In the genomic region with DNA sequence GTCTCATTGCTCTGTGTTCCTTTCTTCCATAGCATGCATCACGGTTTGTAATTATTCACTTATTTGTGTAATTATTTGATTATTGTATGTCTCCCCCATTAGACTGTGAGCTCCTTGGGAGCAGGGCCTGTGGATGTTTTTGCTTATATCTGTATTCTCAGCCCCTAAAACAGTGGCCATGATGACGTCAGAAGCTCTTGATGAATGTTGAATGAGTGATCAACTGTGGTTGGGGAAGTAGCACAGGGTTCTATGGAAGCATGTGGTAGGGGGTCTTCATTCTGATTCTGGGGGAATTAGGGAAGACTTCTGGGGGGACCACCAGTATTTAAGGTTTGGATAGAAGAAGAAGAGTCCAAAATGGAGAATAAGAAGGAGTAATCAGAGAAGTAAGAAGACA, we compare ENCODE assay signal across 1 cellular context.
A peak's percentile ranks its signal among the peaks of the same experiment; 100 is the strongest.
TF ChIP-seq lines count a peak whose summit lies in the region.

No MANE protein-coding gene starts in this region.

TF ChIP-seq in HepG2, 621 proteins besides CTCF, POLR2A, EP300 and RAD21:
- TF ChIP-seq ATF7 (IDR thresholded peaks at IDR 0.05) (peak; percentile 89), ATF7 (CRISPR knock-in tag; IDR thresholded peaks at IDR 0.05) (no peak), CREB1 (IDR thresholded peaks at IDR 0.05) (peak; percentile 95), CREB1 (CRISPR knock-in tag; IDR thresholded peaks at IDR 0.05) (no peak), PTBP1 (IDR thresholded peaks at IDR 0.05; ENCODE audit: low read depth, low read length, poor library complexity, severe bottlenecking) (no peak)
- TF ChIP-seq, protein P1, sequence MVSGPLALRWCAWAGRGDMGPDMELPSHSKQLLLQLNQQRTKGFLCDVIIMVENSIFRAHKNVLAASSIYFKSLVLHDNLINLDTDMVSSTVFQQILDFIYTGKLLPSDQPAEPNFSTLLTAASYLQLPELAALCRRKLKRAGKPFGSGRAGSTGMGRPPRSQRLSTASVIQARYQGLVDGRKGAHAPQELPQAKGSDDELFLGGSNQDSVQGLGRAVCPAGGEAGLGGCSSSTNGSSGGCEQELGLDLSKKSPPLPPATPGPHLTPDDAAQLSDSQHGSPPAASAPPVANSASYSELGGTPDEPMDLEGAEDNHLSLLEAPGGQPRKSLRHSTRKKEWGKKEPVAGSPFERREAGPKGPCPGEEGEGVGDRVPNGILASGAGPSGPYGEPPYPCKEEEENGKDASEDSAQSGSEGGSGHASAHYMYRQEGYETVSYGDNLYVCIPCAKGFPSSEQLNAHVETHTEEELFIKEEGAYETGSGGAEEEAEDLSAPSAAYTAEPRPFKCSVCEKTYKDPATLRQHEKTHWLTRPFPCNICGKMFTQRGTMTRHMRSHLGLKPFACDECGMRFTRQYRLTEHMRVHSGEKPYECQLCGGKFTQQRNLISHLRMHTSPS (CRISPR knock-in tag; IDR thresholded peaks at IDR 0.05; ENCODE audit: low read depth), result no peak
TF ChIP-seq in HepG2: peak in this region for 2.
